ENCODE assay signal across 19 cellular contexts in genomic region chr5:81121836-81122235, GRCh38.
A peak's percentile ranks its signal among the peaks of the same experiment; 100 is the strongest.
DNase-seq lines count a peak whose midpoint lies in the region; ATAC-seq and TF ChIP-seq lines count a peak whose summit lies in the region.
"Had no signal": no experiment of that assay in that cellular context is flagged by ENCODE, and none has a peak within 500 bp of the region (broad histone marks: within the 10 kb centered on the region; RNA-seq: fewer than 3 reads in every experiment).

No MANE protein-coding gene starts in this region.

- DNase-seq in Ammon's horn (ENCODE audit: low spot score) (peak; percentile 34), GM20000 (ENCODE audit: low spot score) (no peak)
- no peak for DNase-seq in naive thymus-derived CD8-positive, alpha-beta T cell
- DNase-seq: CD8-positive, alpha-beta memory T cell; DND-41; HCEC 1CT; NCI-H1694 treated with DMSO at 0.1 percent for 48 hours; NCI-H2107; NCI-H345; NCI-H524 treated with DMSO at 0.1 percent for 48 hours; RPMI8226; SHP77 treated with DMSO at 0.1 percent for 48 hours had no signal

- no peak overlapping the region for H3K4me3 Mint-ChIP-seq in activated T-helper 17 cell treated with anti-CD3 and anti-CD28 coated beads, Interleukin-2, amount 50 U/mL, for 72 hours
- peak overlapping the region in 4 of 10 donors; percentile 8 to 51 (median 24) for H3K4me3 Mint-ChIP-seq in naive thymus-derived CD8-positive, alpha-beta T cell
- H3K4me3 Mint-ChIP-seq: CD8-positive, alpha-beta memory T cell had no signal

- H3K36me3 Mint-ChIP-seq in activated T-helper 17 cell treated with anti-CD3 and anti-CD28 coated beads, Interleukin-2, amount 50 U/mL, for 72 hours (ENCODE audit: low read depth): peaks cover 71% of the 10 kb centered on the region
- H3K36me3 Mint-ChIP-seq in naive thymus-derived CD8-positive, alpha-beta T cell: peaks cover 27 to 90% (median 65%) of the 10 kb centered on the region in 3 donors

- peak overlapping the region; percentile 42 for H3K27ac ChIP-seq in cingulate gyrus (ENCODE audit: low read depth, low read length)
- H3K27ac ChIP-seq: BLaER1 had no signal

- POLR2A ChIA-PET in naive thymus-derived CD8-positive, alpha-beta T cell (lab: Charles Lee): no interaction called here

- peak overlapping the region; percentile 60 for H3K27ac Mint-ChIP-seq in activated T-helper 17 cell treated with anti-CD3 and anti-CD28 coated beads, Interleukin-2, amount 50 U/mL, for 72 hours
- peak overlapping the region in 7 of 10 donors; percentile 9 to 72 (median 54) for H3K27ac Mint-ChIP-seq in naive thymus-derived CD8-positive, alpha-beta T cell

- no peak for ATAC-seq in activated T-helper 17 cell treated with anti-CD3 and anti-CD28 coated beads, Interleukin-2, amount 50 U/mL, for 72 hours (replicated peaks)
- ATAC-seq in naive thymus-derived CD8-positive, alpha-beta T cell: no peak
- no peak for ATAC-seq in HG02973 (IDR thresholded peaks at IDR 0.05; ENCODE audit: unreplicated experiment)
- no peak for ATAC-seq in GM19395 (IDR thresholded peaks at IDR 0.05; ENCODE audit: unreplicated experiment)
- no peak for ATAC-seq in HG03354 (IDR thresholded peaks at IDR 0.05; ENCODE audit: poor library complexity, severe bottlenecking, unreplicated experiment)
- ATAC-seq: SK-N-SH treated with all-trans-retinoic acid at 6 μM for 48 hours had no signal

- peaks cover 15% of the 10 kb centered on the region for H3K4me1 Mint-ChIP-seq in activated T-helper 17 cell treated with anti-CD3 and anti-CD28 coated beads, Interleukin-2, amount 50 U/mL, for 72 hours
- peaks cover 14 to 44% (median 25%) of the 10 kb centered on the region in 4 donors for H3K4me1 Mint-ChIP-seq in naive thymus-derived CD8-positive, alpha-beta T cell

- TF ChIP-seq CTCF in GM20000 (IDR thresholded peaks at IDR 0.05; ENCODE audit: extremely low read depth, missing control alignments): no peak

- H3K27me3 Mint-ChIP-seq in activated T-helper 17 cell treated with anti-CD3 and anti-CD28 coated beads, Interleukin-2, amount 50 U/mL, for 72 hours: no peaks in the 10 kb centered on the region
- H3K27me3 Mint-ChIP-seq in naive thymus-derived CD8-positive, alpha-beta T cell: no peaks in the 10 kb centered on the region
- H3K27me3 Mint-ChIP-seq: CD8-positive, alpha-beta memory T cell had no signal

- no peaks in the 10 kb centered on the region for H3K9me3 Mint-ChIP-seq in activated T-helper 17 cell treated with anti-CD3 and anti-CD28 coated beads, Interleukin-2, amount 50 U/mL, for 72 hours
- H3K9me3 Mint-ChIP-seq in naive thymus-derived CD8-positive, alpha-beta T cell: peaks cover 0 to 3% (median 0%) of the 10 kb centered on the region in 9 donors
- H3K9me3 Mint-ChIP-seq: CD8-positive, alpha-beta memory T cell had no signal
